Comparison of ENCODE assay signal across 12 cellular contexts in the genomic region with DNA sequence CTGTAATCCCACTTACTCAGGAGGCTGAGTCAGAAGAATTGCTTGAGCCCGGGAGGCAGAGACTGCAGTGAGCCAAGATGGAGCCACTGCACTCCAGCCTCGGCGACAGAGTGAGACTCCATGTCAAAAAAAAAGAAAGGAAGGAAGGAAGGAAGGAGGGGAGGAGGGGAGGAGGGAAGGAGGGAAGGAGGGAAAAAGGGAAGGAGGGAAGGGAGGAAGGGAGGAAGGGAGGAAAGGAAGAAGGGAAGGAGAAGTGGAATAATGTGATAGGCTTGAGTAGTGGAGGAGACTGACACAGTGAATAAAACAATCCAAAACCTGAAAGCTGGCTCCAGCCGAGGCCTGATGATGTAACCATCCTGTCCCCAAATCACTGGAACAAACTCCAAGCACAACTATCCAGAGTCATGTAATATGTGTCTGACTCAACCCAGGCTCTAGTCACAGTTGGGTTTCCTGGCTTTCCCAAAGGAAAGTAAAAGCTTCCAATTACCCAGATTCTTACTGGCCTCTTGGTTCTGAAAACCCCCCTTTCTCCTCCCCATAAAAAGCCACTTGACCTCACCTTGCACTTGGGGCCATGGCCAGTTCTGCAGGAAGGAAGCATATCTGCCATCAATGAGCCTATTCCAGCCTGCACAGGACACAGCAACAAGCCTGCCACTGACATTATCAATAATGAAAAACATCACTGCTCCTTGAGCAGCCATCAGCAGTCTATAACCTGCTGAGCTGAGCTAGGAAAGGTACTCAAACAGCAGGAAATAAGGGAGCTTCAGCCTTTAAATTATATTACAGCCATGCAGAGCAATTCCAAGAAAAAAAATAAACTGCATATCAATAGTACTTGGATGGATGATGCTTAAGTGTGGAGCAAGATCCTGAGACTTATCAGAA. TPM values are rescaled to one million over a fixed set of nuclear protein-coding genes. Genes with fewer than 3 reads are reported as not detected.
DNase-seq lines count a peak whose midpoint lies in the region; ATAC-seq, FAIRE-seq and TF ChIP-seq lines count a peak whose summit lies in the region.
"Had no signal": no experiment of that assay in that cellular context is flagged by ENCODE, and none has a peak within 500 bp of the region (broad histone marks: within the 10 kb centered on the region; RNA-seq: fewer than 3 reads in every experiment).

No MANE protein-coding gene starts in this region.

- TF ChIP-seq CTCF in gastroesophageal sphincter (IDR thresholded peaks at IDR 0.05) (no peak), pancreas (IDR thresholded peaks at IDR 0.05) (no peak)

- H3K27ac ChIP-seq in gastroesophageal sphincter (peak overlapping the region in 2 of 4 donors; percentile 2 to 43), pancreas (no peak overlapping the region)
- H3K27ac ChIP-seq: thyroid gland had no signal

- DNase-seq in GM03348 (ENCODE audit: low spot score) (peak; percentile 63), pancreas (no peak), DMS114 treated with DMSO at 0.1 percent for 48 hours (lab: John Stamatoyannopoulos, UW; ENCODE audit: unreplicated experiment) (no peak), cerebellar nuclear complex (lab: John Stamatoyannopoulos, UW) (no peak)
- DNase-seq in activated CD8-positive, alpha-beta T cell treated with anti-CD3 and anti-CD28 coated beads, Interleukin-2, amount 10 ng/mL, durations not matched to agents 7 days and 5 days = no peak
- DNase-seq: CD4-positive, alpha-beta T cell; NCI-H1048; NCI-H748 treated with DMSO at 0.1 percent for 48 hours; thyroid gland had no signal

- H3K9me3 ChIP-seq in gastroesophageal sphincter = no peaks in the 10 kb centered on the region
- H3K9me3 ChIP-seq in pancreas = no peaks in the 10 kb centered on the region
- H3K9me3 ChIP-seq: thyroid gland had no signal

- peaks cover 9% of the 10 kb centered on the region for H3K4me1 Mint-ChIP-seq in activated CD8-positive, alpha-beta T cell treated with anti-CD3 and anti-CD28 coated beads, Interleukin-2, amount 10 ng/mL, durations not matched to agents 7 days and 5 days (ENCODE audit: low read depth)

- no peak for TF ChIP-seq EP300 in gastroesophageal sphincter (IDR thresholded peaks at IDR 0.05)

- no peaks in the 10 kb centered on the region for H3K27me3 Mint-ChIP-seq in activated CD8-positive, alpha-beta T cell treated with anti-CD3 and anti-CD28 coated beads, Interleukin-2, amount 10 ng/mL, durations not matched to agents 7 days and 5 days (ENCODE audit: low read depth)
- H3K27me3 Mint-ChIP-seq: CD4-positive, alpha-beta T cell had no signal

- no peaks in the 10 kb centered on the region for H3K36me3 ChIP-seq in gastroesophageal sphincter
- no peaks in the 10 kb centered on the region for H3K36me3 ChIP-seq in pancreas
- H3K36me3 ChIP-seq: thyroid gland had no signal

- H3K4me3 Mint-ChIP-seq in activated CD8-positive, alpha-beta T cell treated with anti-CD3 and anti-CD28 coated beads, Interleukin-2, amount 10 ng/mL, durations not matched to agents 7 days and 5 days = no peak overlapping the region
- H3K4me3 Mint-ChIP-seq: CD4-positive, alpha-beta T cell had no signal

- 63 to 83% methylated on average over 2 to 4 of the region's 4 CpGs for WGBS in gastroesophageal sphincter (ENCODE audit: low coverage in 1 of 2), 2 donors
- WGBS in pancreas, 2 donors = 84 to 87% methylated on average over 4 of the region's 4 CpGs

- ATAC-seq in SK-N-SH treated with all-trans-retinoic acid at 6 μM for 48 hours (peak; percentile 75), gastroesophageal sphincter (peak; percentile 82), pancreas (peak in 3 of 4 donors; percentile 40 to 60 (median 45)), GM18502 (IDR thresholded peaks at IDR 0.05; ENCODE audit: poor library complexity, unreplicated experiment) (no peak)
- ATAC-seq in activated CD8-positive, alpha-beta T cell treated with anti-CD3 and anti-CD28 coated beads, Interleukin-2, amount 10 ng/mL, durations not matched to agents 7 days and 5 days = no peak

- CTCF ChIA-PET in activated CD8-positive, alpha-beta T cell treated with anti-CD3 and anti-CD28 coated beads, Interleukin-2, amount 10 ng/mL, durations not matched to agents 7 days and 5 days (lab: Charles Lee) = no interaction called here

- no peak for FAIRE-seq in pancreas (lab: Jason Lieb, UNC)

- POLR2A ChIA-PET in activated CD8-positive, alpha-beta T cell treated with anti-CD3 and anti-CD28 coated beads, Interleukin-2, amount 10 ng/mL, durations not matched to agents 7 days and 5 days (lab: Charles Lee) = no interaction called here

- H3K27ac Mint-ChIP-seq in activated CD8-positive, alpha-beta T cell treated with anti-CD3 and anti-CD28 coated beads, Interleukin-2, amount 10 ng/mL, durations not matched to agents 7 days and 5 days = no peak overlapping the region
- H3K27ac Mint-ChIP-seq: CD4-positive, alpha-beta T cell had no signal

- no peaks in the 10 kb centered on the region for H3K36me3 Mint-ChIP-seq in activated CD8-positive, alpha-beta T cell treated with anti-CD3 and anti-CD28 coated beads, Interleukin-2, amount 10 ng/mL, durations not matched to agents 7 days and 5 days (ENCODE audit: low read depth)

- H3K27me3 ChIP-seq in gastroesophageal sphincter = no peaks in the 10 kb centered on the region
- H3K27me3 ChIP-seq in pancreas = no peaks in the 10 kb centered on the region
- H3K27me3 ChIP-seq: thyroid gland had no signal

- H3K4me3 ChIP-seq in gastroesophageal sphincter (no peak overlapping the region), pancreas (no peak overlapping the region)
- H3K4me3 ChIP-seq: thyroid gland had no signal

- intact Hi-C loops in pancreas (cut with DNase I) = no loop called here

- H3K4me1 ChIP-seq in gastroesophageal sphincter (peaks cover 0 to 46% (median 9%) of the 10 kb centered on the region in 3 donors), pancreas (no peaks in the 10 kb centered on the region)
- H3K4me1 ChIP-seq: thyroid gland had no signal

- no peaks in the 10 kb centered on the region for H3K9me3 Mint-ChIP-seq in activated CD8-positive, alpha-beta T cell treated with anti-CD3 and anti-CD28 coated beads, Interleukin-2, amount 10 ng/mL, durations not matched to agents 7 days and 5 days (ENCODE audit: insufficient read depth)
- H3K9me3 Mint-ChIP-seq: CD4-positive, alpha-beta T cell had no signal

- TF ChIP-seq POLR2A in gastroesophageal sphincter (IDR thresholded peaks at IDR 0.05) = no peak

TF ChIP-seq in SK-N-SH treated with all-trans-retinoic acid at 6 μM for 48 hours, 23 proteins besides CTCF, POLR2A, EP300 and RAD21:
- no peak for TF ChIP-seq ZC3H10 (CRISPR knock-in tag; IDR thresholded peaks at IDR 0.05)
- no peak for TF ChIP-seq TOX (CRISPR knock-in tag; IDR thresholded peaks at IDR 0.05; ENCODE audit: borderline replicate concordance)
- TF ChIP-seq, protein P1, sequence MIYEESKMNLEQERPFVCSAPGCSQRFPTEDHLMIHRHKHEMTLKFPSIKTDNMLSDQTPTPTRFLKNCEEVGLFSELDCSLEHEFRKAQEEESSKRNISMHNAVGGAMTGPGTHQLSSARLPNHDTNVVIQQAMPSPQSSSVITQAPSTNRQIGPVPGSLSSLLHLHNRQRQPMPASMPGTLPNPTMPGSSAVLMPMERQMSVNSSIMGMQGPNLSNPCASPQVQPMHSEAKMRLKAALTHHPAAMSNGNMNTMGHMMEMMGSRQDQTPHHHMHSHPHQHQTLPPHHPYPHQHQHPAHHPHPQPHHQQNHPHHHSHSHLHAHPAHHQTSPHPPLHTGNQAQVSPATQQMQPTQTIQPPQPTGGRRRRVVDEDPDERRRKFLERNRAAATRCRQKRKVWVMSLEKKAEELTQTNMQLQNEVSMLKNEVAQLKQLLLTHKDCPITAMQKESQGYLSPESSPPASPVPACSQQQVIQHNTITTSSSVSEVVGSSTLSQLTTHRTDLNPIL (CRISPR knock-in tag; IDR thresholded peaks at IDR 0.05; ENCODE audit: low read depth) = no peak
- no peak for TF ChIP-seq PPARA (CRISPR knock-in tag; IDR thresholded peaks at IDR 0.05; ENCODE audit: borderline replicate concordance)
- TF ChIP-seq, protein P2, sequence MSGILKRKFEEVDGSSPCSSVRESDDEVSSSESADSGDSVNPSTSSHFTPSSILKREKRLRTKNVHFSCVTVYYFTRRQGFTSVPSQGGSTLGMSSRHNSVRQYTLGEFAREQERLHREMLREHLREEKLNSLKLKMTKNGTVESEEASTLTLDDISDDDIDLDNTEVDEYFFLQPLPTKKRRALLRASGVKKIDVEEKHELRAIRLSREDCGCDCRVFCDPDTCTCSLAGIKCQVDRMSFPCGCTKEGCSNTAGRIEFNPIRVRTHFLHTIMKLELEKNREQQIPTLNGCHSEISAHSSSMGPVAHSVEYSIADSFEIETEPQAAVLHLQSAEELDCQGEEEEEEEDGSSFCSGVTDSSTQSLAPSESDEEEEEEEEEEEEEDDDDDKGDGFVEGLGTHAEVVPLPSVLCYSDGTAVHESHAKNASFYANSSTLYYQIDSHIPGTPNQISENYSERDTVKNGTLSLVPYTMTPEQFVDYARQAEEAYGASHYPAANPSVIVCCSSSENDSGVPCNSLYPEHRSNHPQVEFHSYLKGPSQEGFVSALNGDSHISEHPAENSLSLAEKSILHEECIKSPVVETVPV (CRISPR knock-in tag; IDR thresholded peaks at IDR 0.05) = no peak
- no peak for TF ChIP-seq BACH2 (CRISPR knock-in tag; IDR thresholded peaks at IDR 0.05; ENCODE audit: borderline replicate concordance)
- TF ChIP-seq ZFP3 (CRISPR knock-in tag; IDR thresholded peaks at IDR 0.05) = no peak

RNA-seq across cellular contexts. Expression of a gene that starts 48.3 kb away (rescaled TPM):
- 10 to 100 TPM in 1 of 4 donors, 1 to 10 TPM in 3; 7.0 to 11.5 (median 9.3) TPM for total RNA-seq in gastroesophageal sphincter
- 1 to 10 TPM in 3 of 6 donors, under 1 TPM in 3; 0.37 to 2.3 (median 0.94) TPM for total RNA-seq in pancreas
- 1 to 10 TPM in 1 of 2 donors, under 1 TPM in 1; 0.53 to 1.7 TPM for polyA plus RNA-seq in pancreas
- total RNA-seq in activated CD8-positive, alpha-beta T cell treated with anti-CD3 and anti-CD28 coated beads, Interleukin-2, amount 10 ng/mL, durations not matched to agents 7 days and 5 days = 1 to 10 TPM; 6.5 to 7.2 TPM

Comparison
In these comparisons a context has a peak if more than half of its experiments do, and no peak if none do; other contexts are left out.
1. ATAC-seq: peak in SK-N-SH treated with all-trans-retinoic acid at 6 μM for 48 hours (single experiment), gastroesophageal sphincter (single experiment) and pancreas (3 of 4); none in activated CD8-positive, alpha-beta T cell treated with anti-CD3 and anti-CD28 coated beads, Interleukin-2, amount 10 ng/mL, durations not matched to agents 7 days and 5 days (single experiment) and GM18502 (single experiment).